Comparison of ENCODE assay signal across 19 cellular contexts in the genomic region with DNA sequence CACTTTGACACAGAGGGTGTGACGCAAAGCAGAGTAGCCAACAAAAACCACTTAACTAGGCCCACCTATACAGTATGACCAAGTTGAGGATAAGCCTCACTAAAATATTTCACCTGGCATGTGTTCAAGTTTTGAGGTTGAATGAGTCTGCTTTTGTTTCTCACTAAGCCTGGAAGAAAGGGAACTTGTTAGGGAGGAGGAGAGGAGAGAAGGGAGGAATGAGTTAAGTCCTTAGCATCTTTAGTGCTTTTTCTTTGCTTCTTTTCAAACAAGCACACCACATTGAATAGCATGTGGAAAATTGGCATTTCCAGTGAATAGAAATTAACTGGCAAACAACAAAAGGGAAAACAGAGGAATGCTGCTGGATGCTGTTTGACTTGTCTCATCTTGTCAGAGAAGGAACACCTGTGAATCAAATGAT.
DNase-seq lines count a peak whose midpoint lies in the region; FAIRE-seq and TF ChIP-seq lines count a peak whose summit lies in the region.
"Had no signal": no experiment of that assay in that cellular context is flagged by ENCODE, and none has a peak within 500 bp of the region (broad histone marks: within the 10 kb centered on the region; RNA-seq: fewer than 3 reads in every experiment).

No MANE protein-coding gene starts in this region.

- H3K27ac ChIP-seq in colonic mucosa, result no peak overlapping the region
- H3K27ac ChIP-seq in tibial nerve, result no peak overlapping the region
- H3K27ac ChIP-seq: coronary artery, left ventricle myocardium inferior, uterus had no signal

- no peaks in the 10 kb centered on the region for H3K4me1 ChIP-seq in colonic mucosa
- peaks cover 0 to 4% (median 0%) of the 10 kb centered on the region in 4 donors for H3K4me1 ChIP-seq in tibial nerve
- H3K4me1 ChIP-seq: left ventricle myocardium inferior, uterus had no signal

- H3K9me3 ChIP-seq in colonic mucosa (no peaks in the 10 kb centered on the region), tibial nerve (no peaks in the 10 kb centered on the region)
- H3K9me3 ChIP-seq: left ventricle myocardium inferior, uterus had no signal

- DNase-seq in EH (ENCODE audit: low read depth) (peak; percentile 23), NCI-H226 (peak; percentile 64), bronchial epithelial cell (ENCODE audit: low read depth) (peak; percentile 87), iris pigment epithelial cell (ENCODE audit: low read depth) (peak; percentile 58), colonic mucosa (no peak), tibial nerve (ENCODE audit: low spot score in 2 of 2) (no peak), NCI-H2227 treated with DMSO at 0.1 percent for 48 hours (lab: John Stamatoyannopoulos, UW) (no peak)
- DNase-seq in activated CD4-positive, alpha-beta T cell treated with anti-CD3 and anti-CD28 coated beads for 4 hours, result no peak
- DNase-seq: activated CD4-positive, alpha-beta T cell treated with anti-CD3 and anti-CD28 coated beads, Interleukin-2, amount 50 U/mL, for 48 hours; activated T-cell treated with anti-CD3 and anti-CD28 coated beads, Interleukin-2, amount 50 U/mL, for 72 hours; left ventricle myocardium inferior; naive B cell; stimulated activated CD4-positive, alpha-beta T cell treated with anti-CD3 and anti-CD28 coated beads, Interleukin-15, amount 100 ng/mL, for 24 hours; stimulated activated naive CD8-positive, alpha-beta T cell treated with anti-CD3 and anti-CD28 coated beads, Interleukin-15, amount 100 ng/mL, for 72 hours; uterus had no signal

- H3K27me3 ChIP-seq in bronchial epithelial cell (ENCODE audit: control insufficient read depth, insufficient read depth, low read length) (no peaks in the 10 kb centered on the region), colonic mucosa (no peaks in the 10 kb centered on the region), tibial nerve (no peaks in the 10 kb centered on the region)
- H3K27me3 ChIP-seq: uterus had no signal

- WGBS in tibial nerve, 2 donors, result 86 to 87% methylated on average over 1 of the region's 1 CpG

- no peak overlapping the region for H3K9ac ChIP-seq in colonic mucosa (ENCODE audit: low read depth in 2 of 2, low read length in 2 of 2)

- H3K36me3 ChIP-seq in bronchial epithelial cell (ENCODE audit: control insufficient read depth, insufficient read depth, low read length), result no peaks in the 10 kb centered on the region
- no peaks in the 10 kb centered on the region for H3K36me3 ChIP-seq in colonic mucosa
- H3K36me3 ChIP-seq in tibial nerve, result no peaks in the 10 kb centered on the region
- H3K36me3 ChIP-seq: left ventricle myocardium inferior, uterus had no signal

- TF ChIP-seq CTCF in bronchial epithelial cell (IDR thresholded peaks at IDR 0.05; ENCODE audit: insufficient read depth, low read length, severe bottlenecking), result no peak
- TF ChIP-seq CTCF in colonic mucosa (IDR thresholded peaks at IDR 0.05), result no peak
- no peak for TF ChIP-seq CTCF in tibial nerve (IDR thresholded peaks at IDR 0.05)

- intact Hi-C loops in colonic mucosa (cut with DNase I), result no loop called here

- H3K4me3 ChIP-seq in bronchial epithelial cell (ENCODE audit: low read depth, low read length) (no peak overlapping the region), colonic mucosa (no peak overlapping the region), tibial nerve (no peak overlapping the region)
- H3K4me3 ChIP-seq: coronary artery, left ventricle myocardium inferior, uterus had no signal

- FAIRE-seq in bronchial epithelial cell (lab: Jason Lieb, UNC), result no peak
- FAIRE-seq: H54, HepG2, TTC549 had no signal

- TF ChIP-seq POLR2A in tibial nerve (IDR thresholded peaks at IDR 0.05), result no peak

- TF ChIP-seq EP300 in tibial nerve (IDR thresholded peaks at IDR 0.05), result no peak

Comparison
In these comparisons a context has a peak if more than half of its experiments do, and no peak if none do; other contexts are left out.
1. DNase-seq: peak in EH (single experiment), NCI-H226 (single experiment), bronchial epithelial cell (single experiment) and iris pigment epithelial cell (single experiment); none in activated CD4-positive, alpha-beta T cell treated with anti-CD3 and anti-CD28 coated beads for 4 hours (0 of 2), colonic mucosa (single experiment), tibial nerve (0 of 2) and NCI-H2227 treated with DMSO at 0.1 percent for 48 hours (single experiment).